In the genomic region with DNA sequence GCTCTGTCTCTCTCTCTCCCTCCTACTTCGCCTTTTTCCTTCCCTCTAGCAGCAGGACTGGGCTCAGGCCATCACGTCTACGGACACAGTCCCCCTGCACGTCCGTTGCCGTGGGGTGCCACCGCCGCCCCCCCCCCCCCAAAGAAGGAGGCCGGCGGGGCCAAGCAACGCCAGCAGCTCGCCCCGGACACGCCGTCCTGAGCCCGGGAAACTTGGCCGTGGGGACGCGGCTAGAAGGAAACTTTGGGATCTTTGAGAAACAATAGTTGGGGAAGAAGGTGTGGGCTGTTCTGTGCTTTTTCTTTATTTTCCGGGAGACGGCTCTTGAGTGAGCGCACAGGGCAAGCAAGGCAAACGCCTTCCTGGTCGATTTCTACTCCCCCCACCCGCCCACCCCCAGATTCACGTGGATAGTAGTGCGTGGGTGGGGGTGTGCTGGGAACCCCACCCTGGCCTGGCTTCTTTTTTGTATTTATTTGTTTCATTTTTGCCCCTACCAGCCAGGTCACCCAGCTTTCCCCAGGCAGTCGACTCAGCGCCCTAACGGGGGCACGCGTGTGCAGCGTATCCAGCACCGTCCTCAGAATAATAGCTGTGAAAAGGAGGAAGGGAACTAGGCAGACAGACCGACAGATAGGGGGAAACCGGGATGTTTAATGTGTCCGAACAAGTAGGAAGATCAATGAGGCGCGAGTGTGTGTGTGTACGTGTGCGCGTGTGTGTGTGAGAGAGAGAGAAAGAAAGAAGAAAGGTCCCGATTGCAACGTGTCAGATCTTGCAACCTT, we compare ENCODE assay signal across 1 cellular context.
A peak's percentile ranks its signal among the peaks of the same experiment; 100 is the strongest.
TF ChIP-seq lines count a peak whose summit lies in the region.

No MANE protein-coding gene starts in this region.

TF ChIP-seq in IMR-90, 13 proteins besides CTCF, POLR2A, EP300 and RAD21 (continued from another document):
- TF ChIP-seq USF2 (IDR thresholded peaks at IDR 0.05; ENCODE audit: low read depth, low read length) (no peak), SMC3 (IDR thresholded peaks at IDR 0.05; ENCODE audit: low read depth, low read length) (peak; percentile 23; the same call in 1 of the 2 replicates), FOS (IDR thresholded peaks at IDR 0.05; ENCODE audit: low read depth, low read length) (no peak)
